ENCODE assay signal across 8 cellular contexts in the genomic region with DNA sequence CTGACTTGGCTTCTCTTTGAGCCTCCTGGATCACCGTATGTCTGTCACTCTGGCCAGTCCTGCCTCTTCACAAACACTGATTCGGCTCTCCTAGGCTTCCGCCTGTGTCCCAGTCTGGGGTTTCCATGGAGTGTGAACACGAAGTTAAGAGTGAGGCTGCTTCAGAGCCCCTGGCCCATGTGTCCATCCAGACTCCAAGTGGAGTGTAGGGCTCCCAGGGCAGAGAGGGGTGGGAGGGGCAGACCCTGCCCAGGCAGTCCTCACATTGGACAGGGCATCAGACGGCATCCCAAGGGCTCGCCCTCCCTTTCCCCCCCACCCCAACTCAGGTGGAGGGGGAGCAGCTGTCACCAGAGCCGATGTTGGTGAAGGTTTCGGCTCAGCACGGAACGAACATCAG. TPM values are rescaled to one million over a fixed set of nuclear protein-coding genes. Genes with fewer than 3 reads are reported as not detected.
A peak's percentile ranks its signal among the peaks of the same experiment; 100 is the strongest.
DNase-seq lines count a peak whose midpoint lies in the region; ATAC-seq and TF ChIP-seq lines count a peak whose summit lies in the region.
"Not testable (repeated sequence)": the region's sequence is repeated elsewhere in the genome, so short reads cannot be mapped to it uniquely, and the experiment has no call there.

No MANE protein-coding gene starts in this region.

- WGBS in GM23248 (ENCODE audit: low coverage in 1 of 2, low lambda C conversion rate in 2 of 2, missing lambda C conversion rate in 2 of 2), 2 experiments = 59 to 65% methylated on average over 10 of the region's 10 CpGs

- not testable (repeated sequence) for H2AFZ ChIP-seq in GM23248

- intact Hi-C loops in ascending aorta (cut with DNase I) = loop anchor here (1.0 to 5.0 kb wide), 4 partner anchors 7 to 443 kb away; partner anchors contain the start of genes CTDNEP1, KCTD11, POLR2A and TP53
- intact Hi-C loops in uterus (cut with DNase I; ENCODE audit: low total_unique reads) = not testable (repeated sequence)

- peaks cover 73% of the 10 kb centered on the region for H3K36me3 Mint-ChIP-seq in effector memory CD8-positive, alpha-beta T cell (ENCODE audit: insufficient read depth)
- H3K36me3 Mint-ChIP-seq in nephron progenitor cell (ENCODE audit: low read depth) = peaks cover 40% of the 10 kb centered on the region

- H3K36me3 ChIP-seq in GM23248 (ENCODE audit: low read depth) = peaks cover 23% of the 10 kb centered on the region
- peaks cover 26 to 42% of the 10 kb centered on the region in 2 donors for H3K36me3 ChIP-seq in ascending aorta
- peaks cover 35 to 39% (median 38%) of the 10 kb centered on the region in 3 donors for H3K36me3 ChIP-seq in skeletal muscle tissue (ENCODE audit: control insufficient read depth in 3 of 3, insufficient read depth in 3 of 3, low read length in 3 of 3)
- H3K36me3 ChIP-seq in uterus = not testable (repeated sequence)

- H3K79me2 ChIP-seq in GM23248 (ENCODE audit: insufficient read depth) = peaks cover 75% of the 10 kb centered on the region

- not testable (repeated sequence) for TF ChIP-seq POLR2A in uterus (IDR thresholded peaks at IDR 0.05)

- not testable (repeated sequence) for H3K27me3 Mint-ChIP-seq in effector memory CD8-positive, alpha-beta T cell; nephron progenitor cell (ENCODE audit: low read depth, poor library complexity)

- H4K20me1 ChIP-seq in GM23248 (ENCODE audit: insufficient read depth) = not testable (repeated sequence)

- H3K27me3 ChIP-seq in GM23248 (replicated peaks; ENCODE audit: insufficient read depth); ascending aorta; skeletal muscle tissue (ENCODE audit: control insufficient read depth in 3 of 3, insufficient read depth in 3 of 3, low read length in 3 of 3); uterus: not testable (repeated sequence)

- H3K4me2 ChIP-seq in GM23248 (ENCODE audit: unreplicated experiment) = not testable (repeated sequence)

- not testable (repeated sequence) for ATAC-seq in effector memory CD8-positive, alpha-beta T cell (replicated peaks); left lobe of liver

- H3K4me3 Mint-ChIP-seq in effector memory CD8-positive, alpha-beta T cell = peak overlapping the region in 1 of 2 donors; percentile 100
- H3K4me3 Mint-ChIP-seq in nephron progenitor cell = peak overlapping the region; percentile 98

- peaks cover 38% of the 10 kb centered on the region for H3F3A ChIP-seq in GM23248 (ENCODE audit: insufficient read depth)

- H3K4me1 ChIP-seq in GM23248 (ENCODE audit: insufficient read depth) = peaks cover 19% of the 10 kb centered on the region
- peaks cover 8 to 20% of the 10 kb centered on the region in 2 donors for H3K4me1 ChIP-seq in ascending aorta
- H3K4me1 ChIP-seq in skeletal muscle tissue (ENCODE audit: control insufficient read depth in 3 of 3, insufficient read depth in 3 of 3, low read length in 3 of 3) = peaks cover 36 to 52% (median 39%) of the 10 kb centered on the region in 3 donors
- not testable (repeated sequence) for H3K4me1 ChIP-seq in uterus

- in situ Hi-C loops in GM23248 (cut with MboI) = not testable (repeated sequence)

- H3K9me3 Mint-ChIP-seq in effector memory CD8-positive, alpha-beta T cell; nephron progenitor cell: not testable (repeated sequence)

- H3K27ac Mint-ChIP-seq in effector memory CD8-positive, alpha-beta T cell = peak overlapping the region; percentile 98 to 99
- H3K27ac Mint-ChIP-seq in nephron progenitor cell = peak overlapping the region; percentile 98

- not testable (repeated sequence) for DNase-seq in GM23248; ascending aorta (ENCODE audit: low spot score in 2 of 2); effector memory CD8-positive, alpha-beta T cell; nephron progenitor cell; uterus
- DNase-seq in left lobe of liver (ENCODE audit: low spot score) = peak; percentile 47

- H3K9ac ChIP-seq in GM23248 (peak overlapping the region; percentile 99; the same call in 1 of the 2 replicates), skeletal muscle tissue (ENCODE audit: low read depth in 1 of 3, low read length in 3 of 3) (peak overlapping the region in 1 of 3 donors; percentile 99)

- H3K27ac ChIP-seq in GM23248 = peak overlapping the region; percentile 99
- H3K27ac ChIP-seq in VCaP = peak overlapping the region; percentile 92; the same call in 1 of the 2 replicates
- peak overlapping the region; percentile 88 to 94 for H3K27ac ChIP-seq in ascending aorta
- H3K27ac ChIP-seq in skeletal muscle tissue (ENCODE audit: low read depth, low read length) = peak overlapping the region; percentile 100
- H3K27ac ChIP-seq in uterus = peak overlapping the region; percentile 95 to 99

- not testable (repeated sequence) for TF ChIP-seq CTCF in VCaP (conservative IDR thresholded peaks at IDR 0.05); ascending aorta (IDR thresholded peaks at IDR 0.05); nephron progenitor cell (IDR thresholded peaks at IDR 0.05); uterus (IDR thresholded peaks at IDR 0.05)

- not testable (repeated sequence) for H3K9me2 ChIP-seq in GM23248 (ENCODE audit: insufficient read depth)

- not testable (repeated sequence) for H3K9me3 ChIP-seq in GM23248 (ENCODE audit: low read depth); ascending aorta; skeletal muscle tissue (ENCODE audit: control insufficient read depth in 3 of 3, low read length in 3 of 3); uterus

- H3K4me1 Mint-ChIP-seq in effector memory CD8-positive, alpha-beta T cell (ENCODE audit: low read depth in 2 of 2) = peaks cover 34 to 39% of the 10 kb centered on the region in 2 donors
- H3K4me1 Mint-ChIP-seq in nephron progenitor cell = peaks cover 39% of the 10 kb centered on the region

- not testable (repeated sequence) for H3K4me3 ChIP-seq in GM23248; skeletal muscle tissue (ENCODE audit: low read length in 3 of 3); uterus
- peak overlapping the region; percentile 69 to 71 for H3K4me3 ChIP-seq in ascending aorta

RNA-seq across cellular contexts. Expression of gene GABARAP, which starts 1.6 kb away (rescaled TPM):
- total RNA-seq in GM23248 (2014; rRNA removed; shearing (Covaris generic)) = 152 and 355 TPM in 2 replicates
- polyA plus RNA-seq in GM23248 (2016; fragmentation: Nextera tagmentation; extraction: Ambion mirVana) = 845 and 847 TPM in 2 replicates
- total RNA-seq in ascending aorta = 422 TPM
- total RNA-seq in left lobe of liver = 235 TPM
- 259 TPM for total RNA-seq in skeletal muscle tissue
- total RNA-seq in uterus = 100 to 1,000 TPM; 220 to 467 (median 366) TPM

RNA-seq across cellular contexts. Expression of gene PHF23, which starts 4.6 kb away (rescaled TPM):
- total RNA-seq in GM23248 (2014; rRNA removed; shearing (Covaris generic)) = 32.0 and 42.6 TPM in 2 replicates
- 40.7 and 45.6 TPM in 2 replicates for polyA plus RNA-seq in GM23248 (2016; fragmentation: Nextera tagmentation; extraction: Ambion mirVana)
- total RNA-seq in ascending aorta (13.3 TPM), left lobe of liver (16.5 TPM), skeletal muscle tissue (30.3 TPM), uterus (10 to 100 TPM in 3 of 4 donors, 1 to 10 TPM in 1; 9.7 to 68.1 (median 29.7) TPM)

RNA-seq across cellular contexts. Expression of gene CTDNEP1, which starts 7.7 kb away (rescaled TPM):
- total RNA-seq in GM23248 (2014; rRNA removed; shearing (Covaris generic)) = 38.9 and 63.2 TPM in 2 replicates
- 30.0 and 30.7 TPM in 2 replicates for polyA plus RNA-seq in GM23248 (2016; fragmentation: Nextera tagmentation; extraction: Ambion mirVana)
- total RNA-seq in ascending aorta (81.4 TPM), left lobe of liver (35.1 TPM), skeletal muscle tissue (39.7 TPM), uterus (100 to 1,000 TPM in 1 of 4 donors, 10 to 100 TPM in 3; 13.8 to 115 (median 37.2) TPM)

RNA-seq across cellular contexts. Expression of gene ELP5, which starts 8.2 kb away (rescaled TPM):
- total RNA-seq in GM23248 (2014; rRNA removed; shearing (Covaris generic)) = 25.9 and 32.9 TPM in 2 replicates
- 34.8 and 34.9 TPM in 2 replicates for polyA plus RNA-seq in GM23248 (2016; fragmentation: Nextera tagmentation; extraction: Ambion mirVana)
- 106 TPM for total RNA-seq in ascending aorta
- 27.5 TPM for total RNA-seq in left lobe of liver
- total RNA-seq in skeletal muscle tissue = 28.2 TPM
- total RNA-seq in uterus = 10 to 100 TPM; 41.9 to 65.6 (median 51.3) TPM

RNA-seq across cellular contexts. Expression of gene DVL2, which starts 9.5 kb away (rescaled TPM):
- total RNA-seq in GM23248 (2014; rRNA removed; shearing (Covaris generic)) = 41.2 and 45.8 TPM in 2 replicates
- 18.9 and 19.5 TPM in 2 replicates for polyA plus RNA-seq in GM23248 (2016; fragmentation: Nextera tagmentation; extraction: Ambion mirVana)
- total RNA-seq in ascending aorta (17.2 TPM), left lobe of liver (10.0 TPM), skeletal muscle tissue (63.2 TPM), uterus (10 to 100 TPM in 3 of 4 donors, 1 to 10 TPM in 1; 5.1 to 83.2 (median 53.5) TPM)
